8 cellular contexts compared by ENCODE assay signal in the genomic region with DNA sequence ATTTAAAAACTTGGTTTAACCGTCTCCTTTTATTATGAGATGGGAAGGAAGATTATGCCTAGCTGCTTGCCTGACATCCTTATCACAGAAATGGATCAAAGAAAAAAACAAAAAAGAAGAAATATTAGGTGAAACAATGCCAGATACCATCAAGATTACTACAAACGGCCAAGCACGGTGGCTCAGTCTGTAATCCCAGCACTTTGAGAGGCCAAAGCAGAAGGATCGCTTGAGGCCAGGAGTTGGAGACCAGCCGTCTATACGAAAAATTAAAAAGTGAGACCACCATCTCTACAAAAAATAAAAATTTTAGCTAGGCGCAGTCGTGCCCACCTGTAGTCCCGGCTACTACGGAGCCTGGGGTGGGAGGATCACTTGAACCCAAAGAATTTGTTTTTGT. TPM values are rescaled to one million over a fixed set of nuclear protein-coding genes. Genes with fewer than 3 reads are reported as not detected.
DNase-seq lines count a peak whose midpoint lies in the region; TF ChIP-seq lines count a peak whose summit lies in the region.

No MANE protein-coding gene starts in this region.

- H3K36me3 ChIP-seq in BLaER1 (peaks cover 5% of the 10 kb centered on the region), KMS-11 (ENCODE audit: insufficient read depth) (no peaks in the 10 kb centered on the region)

- peak overlapping the region; percentile 90 to 98 (median 96) for H3K27ac Mint-ChIP-seq in nephron

- H3K4me2 ChIP-seq in BLaER1 (peak overlapping the region; percentile 94), KMS-11 (peak overlapping the region; percentile 90)

- no peaks in the 10 kb centered on the region for H3K27me3 ChIP-seq in BLaER1
- H3K27me3 ChIP-seq in KMS-11 (ENCODE audit: insufficient read depth, low read depth): no peaks in the 10 kb centered on the region

- H3K4me3 ChIP-seq in BLaER1 (peak overlapping the region; percentile 100), KMS-11 (IDR thresholded peaks at IDR 0.05; ENCODE audit: insufficient read depth, low read depth, low read length) (peak overlapping the region; percentile 12)

- H2AFZ ChIP-seq in KMS-11 (ENCODE audit: low read depth): no peak overlapping the region

- H3K27ac ChIP-seq in BLaER1: peak overlapping the region; percentile 97
- H3K27ac ChIP-seq in KMS-11: peak overlapping the region; percentile 86; the same call in 1 of the 2 replicates
- H3K27ac ChIP-seq in cingulate gyrus (ENCODE audit: low read depth, low read length): peak overlapping the region; percentile 49

- H3K9me3 ChIP-seq in BLaER1: peaks cover 4% of the 10 kb centered on the region; the same call in 1 of the 2 replicates

- no peaks in the 10 kb centered on the region for H3K36me3 Mint-ChIP-seq in nephron (ENCODE audit: low read depth)

- no peaks in the 10 kb centered on the region for H3K27me3 Mint-ChIP-seq in nephron (ENCODE audit: low read depth)

- peaks cover 64% of the 10 kb centered on the region for H4K20me1 ChIP-seq in BLaER1
- H4K20me1 ChIP-seq in KMS-11 (ENCODE audit: insufficient read depth): peaks cover 26% of the 10 kb centered on the region

- H3K4me1 ChIP-seq in BLaER1 (peaks cover 55% of the 10 kb centered on the region), KMS-11 (ENCODE audit: low read depth, poor library complexity, severe bottlenecking) (peaks cover 68% of the 10 kb centered on the region)

- peaks cover 52% of the 10 kb centered on the region for H3K4me1 Mint-ChIP-seq in nephron

- TF ChIP-seq CTCF in KMS-11 (conservative IDR thresholded peaks at IDR 0.05; ENCODE audit: low read depth, low read length) (no peak), nephron (IDR thresholded peaks at IDR 0.05; ENCODE audit: unreplicated experiment in 3 of 3) (no peak)

- no peaks in the 10 kb centered on the region for H3K9me3 Mint-ChIP-seq in nephron

- DNase-seq in stimulated activated naive CD4-positive, alpha-beta T cell (lab: John Stamatoyannopoulos, UW): no peak
- DNase-seq in NOMO-1 treated with DMSO at 0.1 percent for 48 hours (lab: John Stamatoyannopoulos, UW; ENCODE audit: unreplicated experiment) (no peak), mucosa of gallbladder (ENCODE audit: low spot score) (no peak), 8988T (no peak)

- peak overlapping the region; percentile 95 to 97 (median 96) for H3K4me3 Mint-ChIP-seq in nephron

- peaks cover 66% of the 10 kb centered on the region for H3K79me2 ChIP-seq in KMS-11 (ENCODE audit: insufficient read depth, low read depth)

- H3K9ac ChIP-seq in BLaER1 (peak overlapping the region; percentile 97), KMS-11 (peak overlapping the region; percentile 71; the same call in 1 of the 2 replicates)

RNA-seq across cellular contexts. Expression of a gene that starts 2.3 kb away (rescaled TPM):
- 54.1 TPM for total RNA-seq in mucosa of gallbladder

RNA-seq across cellular contexts. Expression of a gene that starts 53.1 kb away (rescaled TPM):
- total RNA-seq in mucosa of gallbladder: 128 TPM
